Comparison of ENCODE assay signal across 8 cellular contexts in the genomic region with DNA sequence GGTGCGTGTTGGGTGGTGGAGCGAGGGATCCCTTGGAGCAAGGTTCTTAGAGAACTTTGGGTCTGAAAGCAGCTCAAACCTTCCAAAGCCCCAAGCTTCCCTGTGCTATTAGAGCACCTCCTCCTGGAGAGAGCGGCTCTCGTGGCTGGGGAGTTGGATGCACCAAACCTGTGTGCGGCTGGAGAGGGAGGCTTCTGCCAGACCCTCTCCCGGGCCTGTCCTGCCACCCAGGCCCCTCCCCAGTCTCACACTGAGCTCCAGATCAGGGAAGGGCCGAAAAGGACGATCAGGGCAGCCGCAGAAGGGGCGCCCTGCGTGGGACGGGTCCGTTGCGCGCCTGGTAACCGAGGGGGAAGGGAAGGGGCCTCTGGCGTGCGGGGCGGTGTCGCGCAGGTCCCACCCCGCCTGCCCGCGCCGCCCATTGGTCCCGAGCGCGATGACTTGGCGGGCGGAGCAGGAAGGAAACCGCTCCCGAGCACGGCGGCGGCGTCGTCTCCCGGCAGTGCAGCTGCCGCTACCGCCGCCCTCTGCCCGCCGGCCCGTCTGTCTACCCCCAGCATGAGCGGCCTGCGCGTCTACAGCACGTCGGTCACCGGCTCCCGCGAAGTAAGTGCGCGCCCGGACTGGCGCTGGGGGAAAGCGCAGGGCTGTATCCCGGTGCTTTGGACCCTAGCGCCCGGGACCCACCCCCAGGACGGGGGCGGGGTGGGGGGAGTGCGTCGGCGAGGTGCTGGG. TPM values are rescaled to one million over a fixed set of nuclear protein-coding genes. Genes with fewer than 3 reads are reported as not detected.
A peak's percentile ranks its signal among the peaks of the same experiment; 100 is the strongest.
DNase-seq lines count a peak whose midpoint lies in the region; ATAC-seq, FAIRE-seq and TF ChIP-seq lines count a peak whose summit lies in the region.

SH3BGRL3 (plus strand) TSS at position 489 of the 735 bp plus-strand sequence; CDS start at position 559, 70 bp downstream.

- H4K20me1 ChIP-seq in astrocyte (ENCODE audit: insufficient read depth, low read length) = peaks cover 46% of the 10 kb centered on the region

- peak within 1 kb of the TSS; percentile 89 for H3K4me3 Mint-ChIP-seq in astrocyte (ENCODE audit: unreplicated experiment)

- H3K9me3 ChIP-seq in astrocyte (ENCODE audit: insufficient read depth, low read depth, low read length) = no peaks in the 10 kb centered on the region

- peak within 1 kb of the TSS; percentile 73 for H2AFZ ChIP-seq in astrocyte (ENCODE audit: low read depth, low read length)

- no peaks in the 10 kb centered on the region for H3K9me3 Mint-ChIP-seq in astrocyte (ENCODE audit: unreplicated experiment)

- peaks cover 70% of the 10 kb centered on the region for H3K4me1 Mint-ChIP-seq in astrocyte (ENCODE audit: low read depth, unreplicated experiment)

- no peak for FAIRE-seq in astrocyte (lab: Jason Lieb, UNC)

- peak within 1 kb of the TSS; percentile 91 for H3K27ac Mint-ChIP-seq in astrocyte (ENCODE audit: unreplicated experiment)

- peaks cover 16% of the 10 kb centered on the region for H3K36me3 ChIP-seq in astrocyte (ENCODE audit: insufficient read depth, low read length)

- no peaks in the 10 kb centered on the region for H3K27me3 ChIP-seq in astrocyte (ENCODE audit: insufficient read depth, low read length)

- H3K27me3 Mint-ChIP-seq in astrocyte (ENCODE audit: low read depth, unreplicated experiment) = no peaks in the 10 kb centered on the region

- peaks cover 48% of the 10 kb centered on the region for H3K79me2 ChIP-seq in astrocyte (ENCODE audit: insufficient read depth, low read length)

- ATAC-seq in HG02571 (IDR thresholded peaks at IDR 0.05; ENCODE audit: unreplicated experiment) (peak; percentile 54), HG03139 (IDR thresholded peaks at IDR 0.05; ENCODE audit: unreplicated experiment) (no peak)

- peak within 1 kb of the TSS; percentile 97 for H3K4me2 ChIP-seq in astrocyte (ENCODE audit: low read length)

- no peak for DNase-seq in GM12864 (ENCODE audit: low read depth)
- peak; percentile 65 for DNase-seq in NCI-H128 (lab: John Stamatoyannopoulos, UW; ENCODE audit: unreplicated experiment)
- DNase-seq in T-helper 9 cell = peak; percentile 82
- DNase-seq in astrocyte (ENCODE audit: low read depth) = peak; percentile 71
- peak; percentile 92 for DNase-seq in hepatic stellate cell (ENCODE audit: low spot score)
- DNase-seq in retina = peak; percentile 94

- peak within 1 kb of the TSS; percentile 85 for H3K9ac ChIP-seq in astrocyte (ENCODE audit: low read length)

- peaks cover 85% of the 10 kb centered on the region for H3K4me1 ChIP-seq in astrocyte (ENCODE audit: insufficient read depth, low read length)

- H3K4me3 ChIP-seq in GM12864 (ENCODE audit: low read depth, low read length) (peak within 1 kb of the TSS; percentile 83), astrocyte (ENCODE audit: insufficient read depth, low read depth, low read length) (peak within 1 kb of the TSS; percentile 73)

- H3K27ac ChIP-seq in astrocyte (ENCODE audit: low read depth, low read length) = peak within 1 kb of the TSS; percentile 86

- peaks cover 11% of the 10 kb centered on the region for H3K36me3 Mint-ChIP-seq in astrocyte (ENCODE audit: low read depth, unreplicated experiment)

- peak; percentile 41 for TF ChIP-seq CTCF in GM12864 (IDR thresholded peaks at IDR 0.05; ENCODE audit: low read depth, low read length, missing control alignments)
- peak; percentile 30 for TF ChIP-seq CTCF in astrocyte (IDR thresholded peaks at IDR 0.05; ENCODE audit: insufficient read depth, low read depth, low read length)

RNA-seq across cellular contexts. Expression of gene SH3BGRL3, which starts in this region (rescaled TPM):
- total RNA-seq in astrocyte = 301 and 324 TPM in 2 replicates
